ENCODE assay signal across 28 cellular contexts in genomic region chr16:83329466-83329865, GRCh38.
"Had no signal": no experiment of that assay in that cellular context is flagged by ENCODE, and none has a peak within 500 bp of the region (broad histone marks: within the 10 kb centered on the region; RNA-seq: fewer than 3 reads in every experiment).

No MANE protein-coding gene starts in this region.

- H3K27me3 ChIP-seq: neural progenitor cell, neutrophil, right atrium auricular region, stomach, testis, thyroid gland, transverse colon, upper lobe of left lung, vagina had no signal

- DNase-seq: hypothalamus; immature natural killer cell; islet precursor cell; left ventricle myocardium inferior; mesendoderm; naive B cell; natural killer cell; nephron progenitor cell; occipital lobe; stimulated activated CD4-positive, alpha-beta T cell treated with anti-CD3 and anti-CD28 coated beads, Interleukin-12 subunit alpha, Interleukin-12 subunit beta, amount 100 ng/mL, for 4 hours; stimulated activated CD4-positive, alpha-beta T cell treated with anti-CD3 and anti-CD28 coated beads, Interleukin-15, amount 100 ng/mL, for 24 hours; stimulated activated CD4-positive, alpha-beta T cell treated with anti-CD3 and anti-CD28 coated beads, Interleukin-2, amount 100 ng/mL, for 24 hours; stimulated activated CD4-positive, alpha-beta T cell treated with anti-CD3 and anti-CD28 coated beads, Interleukin-4, amount 100 ng/mL, for 1 hour; stimulated activated naive B cell treated with anti-CD40 and anti-IgM and Interleukin-4, amounts not matched to agents 10 μg/mL and 1 μg/mL and 100 μg/mL, for 72 hours; stimulated activated naive CD8-positive, alpha-beta T cell treated with anti-CD3 and anti-CD28 coated beads, Interleukin-15, Interleukin-2, amounts not matched to agents 100 U/mL and 50 U/mL, for 24 hours; stomach; testis; thyroid gland; transverse colon; upper lobe of left lung had no signal

- H3K27ac ChIP-seq: left ventricle myocardium inferior, neural progenitor cell, neutrophil, parathyroid adenoma, right atrium auricular region, skin epidermis, stomach, testis, thyroid gland, transverse colon, upper lobe of left lung, vagina had no signal

- H3K36me3 ChIP-seq: left ventricle myocardium inferior, neural progenitor cell, neutrophil, right atrium auricular region, stomach, thyroid gland, transverse colon, upper lobe of left lung, vagina had no signal

- H3K79me2 ChIP-seq: parathyroid adenoma had no signal

- H3K9ac ChIP-seq: neural progenitor cell, parathyroid adenoma had no signal

- H3K4me2 ChIP-seq: neural progenitor cell had no signal

- H3K4me3 ChIP-seq: left ventricle myocardium inferior, lung, neural progenitor cell, right atrium auricular region, skin epidermis, stomach, testis, thyroid gland, transverse colon, upper lobe of left lung, vagina had no signal

- ATAC-seq: natural killer cell; sciatic nerve; stimulated activated naive B cell treated with anti-CD40 and anti-IgM and Interleukin-4, amounts not matched to agents 10 μg/mL and 1 μg/mL and 100 μg/mL, for 72 hours; stimulated activated naive CD8-positive, alpha-beta T cell treated with anti-CD3 and anti-CD28 coated beads, Interleukin-15, Interleukin-2, amounts not matched to agents 100 U/mL and 50 U/mL, for 24 hours had no signal

- H2AFZ ChIP-seq: neural progenitor cell, parathyroid adenoma had no signal

- H3K4me1 ChIP-seq: left ventricle myocardium inferior, neural progenitor cell, parathyroid adenoma, right atrium auricular region, stomach, testis, thyroid gland, transverse colon, upper lobe of left lung, vagina had no signal

- H3K9me3 ChIP-seq: left ventricle myocardium inferior, neutrophil, right atrium auricular region, stomach, testis, thyroid gland, transverse colon, upper lobe of left lung, vagina had no signal
